Comparison of ENCODE assay signal across 11 cellular contexts in the genomic region with DNA sequence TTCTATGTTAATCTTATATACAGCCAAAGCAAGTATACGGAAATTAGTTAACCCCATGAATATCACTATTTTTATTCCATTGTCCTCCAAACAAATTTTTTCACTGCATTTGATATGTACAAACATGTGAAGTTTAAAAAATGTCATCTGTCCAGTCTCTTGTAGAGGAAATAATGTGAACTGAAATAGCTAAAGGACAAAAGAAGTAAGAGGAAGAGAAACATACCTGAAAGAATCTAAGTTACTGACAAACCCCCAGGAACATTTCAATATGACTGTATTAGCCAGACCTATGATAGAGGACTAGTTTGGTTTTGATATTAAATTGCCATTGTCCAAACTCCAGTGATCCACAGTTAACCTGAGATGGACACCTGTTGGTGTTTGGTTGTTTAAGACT.
"Had no signal": no experiment of that assay in that cellular context is flagged by ENCODE, and none has a peak within 500 bp of the region (broad histone marks: within the 10 kb centered on the region; RNA-seq: fewer than 3 reads in every experiment).

No MANE protein-coding gene starts in this region.

- H3K4me1 Mint-ChIP-seq: activated CD8-positive, alpha-beta memory T cell treated with anti-CD3 and anti-CD28 coated beads, Interleukin-2, amount 10 ng/mL, durations not matched to agents 7 days and 5 days; activated naive CD4-positive, alpha-beta T cell treated with anti-CD3 and anti-CD28 coated beads, Interleukin-2, amount 10 ng/mL, durations not matched to agents 7 days and 5 days had no signal

- H3K4me3 Mint-ChIP-seq: activated CD4-positive, alpha-beta memory T cell treated with anti-CD3 and anti-CD28 coated beads for 36 hours; activated CD8-positive, alpha-beta memory T cell treated with anti-CD3 and anti-CD28 coated beads, Interleukin-2, amount 10 ng/mL, durations not matched to agents 7 days and 5 days; activated naive CD4-positive, alpha-beta T cell treated with anti-CD3 and anti-CD28 coated beads, Interleukin-2, amount 10 ng/mL, durations not matched to agents 7 days and 5 days; endodermal cell; stimulated activated memory B cell treated with anti-CD40 and anti-IgM and Interleukin-4, amounts not matched to agents 10 μg/mL and 1 μg/mL and 100 μg/mL, for 72 hours had no signal

- H3K36me3 Mint-ChIP-seq: activated CD4-positive, alpha-beta memory T cell treated with anti-CD3 and anti-CD28 coated beads for 36 hours; activated CD8-positive, alpha-beta memory T cell treated with anti-CD3 and anti-CD28 coated beads, Interleukin-2, amount 10 ng/mL, durations not matched to agents 7 days and 5 days; activated naive CD4-positive, alpha-beta T cell treated with anti-CD3 and anti-CD28 coated beads, Interleukin-2, amount 10 ng/mL, durations not matched to agents 7 days and 5 days; stimulated activated memory B cell treated with anti-CD40 and anti-IgM and Interleukin-4, amounts not matched to agents 10 μg/mL and 1 μg/mL and 100 μg/mL, for 72 hours had no signal

- H3K27me3 Mint-ChIP-seq: progenitor cell of endocrine pancreas; stimulated activated memory B cell treated with anti-CD40 and anti-IgM and Interleukin-4, amounts not matched to agents 10 μg/mL and 1 μg/mL and 100 μg/mL, for 72 hours had no signal

- H3K27ac Mint-ChIP-seq: activated CD4-positive, alpha-beta memory T cell treated with anti-CD3 and anti-CD28 coated beads for 36 hours; activated CD8-positive, alpha-beta memory T cell treated with anti-CD3 and anti-CD28 coated beads, Interleukin-2, amount 10 ng/mL, durations not matched to agents 7 days and 5 days; activated naive CD4-positive, alpha-beta T cell treated with anti-CD3 and anti-CD28 coated beads, Interleukin-2, amount 10 ng/mL, durations not matched to agents 7 days and 5 days; activated T-helper 2 cell treated with anti-CD3 and anti-CD28 coated beads, Interferon-gamma antibody, Interleukin-2, Interleukin-4, amounts not matched to agents 10 μg/mL and 5 μg/mL and 100 μg/mL, durations not matched to agents 14 hours and 24 hours and 36 hours; endodermal cell; progenitor cell of endocrine pancreas; stimulated activated memory B cell treated with anti-CD40 and anti-IgM and Interleukin-4, amounts not matched to agents 10 μg/mL and 1 μg/mL and 100 μg/mL, for 72 hours had no signal

- ATAC-seq: activated CD8-positive, alpha-beta memory T cell treated with anti-CD3 and anti-CD28 coated beads, Interleukin-2, amount 10 ng/mL, durations not matched to agents 7 days and 5 days; left colon; lower lobe of right lung; stimulated activated memory B cell treated with anti-CD40 and anti-IgM and Interleukin-4, amounts not matched to agents 10 μg/mL and 1 μg/mL and 100 μg/mL, for 72 hours had no signal

- H3K9me3 Mint-ChIP-seq: activated CD4-positive, alpha-beta memory T cell treated with anti-CD3 and anti-CD28 coated beads for 36 hours; activated naive CD4-positive, alpha-beta T cell treated with anti-CD3 and anti-CD28 coated beads, Interleukin-2, amount 10 ng/mL, durations not matched to agents 7 days and 5 days; activated T-helper 2 cell treated with anti-CD3 and anti-CD28 coated beads, Interferon-gamma antibody, Interleukin-2, Interleukin-4, amounts not matched to agents 10 μg/mL and 5 μg/mL and 100 μg/mL, durations not matched to agents 14 hours and 24 hours and 36 hours had no signal

- DNase-seq: activated CD4-positive, alpha-beta memory T cell treated with anti-CD3 and anti-CD28 coated beads for 36 hours; activated CD8-positive, alpha-beta memory T cell treated with anti-CD3 and anti-CD28 coated beads, Interleukin-2, amount 10 ng/mL, durations not matched to agents 7 days and 5 days; activated naive CD4-positive, alpha-beta T cell treated with anti-CD3 and anti-CD28 coated beads, Interleukin-2, amount 10 ng/mL, durations not matched to agents 7 days and 5 days; activated T-cell treated with anti-CD3 and anti-CD28 coated beads, Interleukin-2, amount 50 U/mL, for 1 hour; endodermal cell; left colon; lower lobe of right lung; stimulated activated CD4-positive, alpha-beta T cell treated with anti-CD3 and anti-CD28 coated beads, Interleukin-2, amount 100 ng/mL, for 48 hours had no signal
